22 cellular contexts compared by ENCODE assay signal in the genomic region with DNA sequence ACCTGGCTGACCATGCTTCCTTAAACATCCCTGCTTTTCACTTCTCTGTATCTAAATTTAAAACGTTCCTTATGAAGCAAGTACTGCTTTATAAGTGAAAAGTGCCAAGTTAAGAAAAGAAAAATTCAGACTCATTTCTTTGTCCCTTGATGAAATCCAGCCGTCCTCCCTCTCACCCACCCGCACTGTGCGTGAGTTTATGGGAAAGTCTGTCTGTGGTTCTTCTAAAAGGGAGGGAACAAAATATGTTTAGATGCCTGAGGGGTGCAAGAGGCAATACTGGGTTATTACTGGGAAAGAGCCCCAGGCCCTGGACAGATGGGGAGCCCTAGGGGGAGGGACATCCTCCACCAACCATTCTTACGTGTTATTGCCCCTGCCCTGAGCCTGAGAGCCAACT. TPM values are rescaled to one million over a fixed set of nuclear protein-coding genes. Genes with fewer than 3 reads are reported as not detected.
"Had no signal": no experiment of that assay in that cellular context is flagged by ENCODE, and none has a peak within 500 bp of the region (broad histone marks: within the 10 kb centered on the region; RNA-seq: fewer than 3 reads in every experiment).

No MANE protein-coding gene starts in this region.

- H3K36me3 Mint-ChIP-seq: activated naive CD8-positive, alpha-beta T cell had no signal

- ATAC-seq: activated T-helper 17 cell treated with anti-CD3 and anti-CD28 coated beads, Interleukin-2, amount 50 U/mL, for 72 hours; T-helper 17 cell had no signal

- H3K27ac ChIP-seq: brain microvascular endothelial cell, PC-9 had no signal

- H3K27me3 ChIP-seq: brain microvascular endothelial cell had no signal

- DNase-seq: activated CD4-positive, alpha-beta memory T cell treated with anti-CD3 and anti-CD28 coated beads, Interleukin-2, amount 10 ng/mL, durations not matched to agents 7 days and 5 days; activated CD4-positive, alpha-beta T cell treated with anti-CD3 and anti-CD28 coated beads, Interleukin-2, amount 50 U/mL, for 1 hour; activated CD4-positive, CD25-positive, alpha-beta regulatory T cell; activated gamma-delta T cell; activated naive CD4-positive, alpha-beta T cell treated with anti-CD3 and anti-CD28 coated beads for 36 hours; activated T-cell treated with anti-CD3 and anti-CD28 coated beads for 4 hours; activated T-cell treated with anti-CD3 and anti-CD28 coated beads, Interleukin-2, amount 50 U/mL, for 48 hours; brain microvascular endothelial cell; Karpas-422; MM.1S; NCI-H1105 treated with DMSO at 0.1 percent for 48 hours; NCI-H1436 treated with DMSO at 0.1 percent for 48 hours; NCI-H187; NCI-H2081; NCI-H510A treated with DMSO at 0.1 percent for 48 hours; PC-9; SIG-M5; T-helper 17 cell; T-helper 9 cell had no signal

- H3K4me1 Mint-ChIP-seq: activated T-helper 17 cell treated with anti-CD3 and anti-CD28 coated beads, Interleukin-2, amount 50 U/mL, for 72 hours had no signal

- H3K9me3 Mint-ChIP-seq: activated CD4-positive, alpha-beta memory T cell treated with anti-CD3 and anti-CD28 coated beads, Interleukin-2, amount 10 ng/mL, durations not matched to agents 7 days and 5 days; activated naive CD4-positive, alpha-beta T cell treated with anti-CD3 and anti-CD28 coated beads for 36 hours; activated T-helper 17 cell treated with anti-CD3 and anti-CD28 coated beads, Interleukin-2, amount 50 U/mL, for 72 hours had no signal

- H3K4me3 ChIP-seq: PC-9 had no signal

- H3K4me2 ChIP-seq: PC-9 had no signal

- H3K27me3 Mint-ChIP-seq: activated naive CD8-positive, alpha-beta T cell; activated T-helper 17 cell treated with anti-CD3 and anti-CD28 coated beads, Interleukin-2, amount 50 U/mL, for 72 hours; T-helper 17 cell had no signal

- H3K4me3 Mint-ChIP-seq: activated CD4-positive, alpha-beta memory T cell treated with anti-CD3 and anti-CD28 coated beads, Interleukin-2, amount 10 ng/mL, durations not matched to agents 7 days and 5 days; activated naive CD4-positive, alpha-beta T cell treated with anti-CD3 and anti-CD28 coated beads for 36 hours; activated naive CD8-positive, alpha-beta T cell; activated T-helper 17 cell treated with anti-CD3 and anti-CD28 coated beads, Interleukin-2, amount 50 U/mL, for 72 hours; T-helper 17 cell had no signal

- H3K36me3 ChIP-seq: brain microvascular endothelial cell had no signal

- H2AFZ ChIP-seq: PC-9 had no signal

- H3K27ac Mint-ChIP-seq: activated CD4-positive, alpha-beta memory T cell treated with anti-CD3 and anti-CD28 coated beads, Interleukin-2, amount 10 ng/mL, durations not matched to agents 7 days and 5 days; activated naive CD4-positive, alpha-beta T cell treated with anti-CD3 and anti-CD28 coated beads for 36 hours; activated naive CD8-positive, alpha-beta T cell; T-helper 17 cell had no signal

RNA-seq across cellular contexts. Expression of gene SPDEF, which starts 31.1 kb away (rescaled TPM):
- total RNA-seq: activated CD4-positive, alpha-beta memory T cell treated with anti-CD3 and anti-CD28 coated beads, Interleukin-2, amount 10 ng/mL, durations not matched to agents 7 days and 5 days; activated CD8-positive, alpha-beta memory T cell treated with anti-CD3 and anti-CD28 coated beads for 36 hours had no signal
